ENCODE assay signal across 1 cellular context in the genomic region with DNA sequence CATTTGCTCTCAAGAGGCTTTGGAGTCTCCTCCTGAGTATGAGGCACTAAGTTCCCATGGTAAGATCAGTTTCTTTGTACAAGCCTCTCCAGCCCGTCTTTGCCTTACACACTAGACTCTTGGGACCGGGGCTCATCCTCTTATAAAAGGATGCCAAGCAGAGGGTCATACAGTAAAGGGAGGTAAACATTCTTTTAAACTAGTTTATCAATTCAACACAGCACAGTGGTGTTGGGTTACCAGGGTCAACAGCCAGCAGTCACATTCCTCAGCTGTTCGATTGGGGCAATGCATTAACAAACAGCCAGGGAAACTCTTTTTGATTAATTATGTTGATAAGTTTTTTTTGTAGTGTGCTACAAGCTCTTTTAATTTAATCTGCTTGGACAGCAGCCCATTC.
TF ChIP-seq lines count a peak whose summit lies in the region.

No MANE protein-coding gene starts in this region.

TF ChIP-seq in HepG2, 621 proteins besides CTCF, POLR2A, EP300 and RAD21 (continued from another document and continues in another):
- TF ChIP-seq, protein P1, sequence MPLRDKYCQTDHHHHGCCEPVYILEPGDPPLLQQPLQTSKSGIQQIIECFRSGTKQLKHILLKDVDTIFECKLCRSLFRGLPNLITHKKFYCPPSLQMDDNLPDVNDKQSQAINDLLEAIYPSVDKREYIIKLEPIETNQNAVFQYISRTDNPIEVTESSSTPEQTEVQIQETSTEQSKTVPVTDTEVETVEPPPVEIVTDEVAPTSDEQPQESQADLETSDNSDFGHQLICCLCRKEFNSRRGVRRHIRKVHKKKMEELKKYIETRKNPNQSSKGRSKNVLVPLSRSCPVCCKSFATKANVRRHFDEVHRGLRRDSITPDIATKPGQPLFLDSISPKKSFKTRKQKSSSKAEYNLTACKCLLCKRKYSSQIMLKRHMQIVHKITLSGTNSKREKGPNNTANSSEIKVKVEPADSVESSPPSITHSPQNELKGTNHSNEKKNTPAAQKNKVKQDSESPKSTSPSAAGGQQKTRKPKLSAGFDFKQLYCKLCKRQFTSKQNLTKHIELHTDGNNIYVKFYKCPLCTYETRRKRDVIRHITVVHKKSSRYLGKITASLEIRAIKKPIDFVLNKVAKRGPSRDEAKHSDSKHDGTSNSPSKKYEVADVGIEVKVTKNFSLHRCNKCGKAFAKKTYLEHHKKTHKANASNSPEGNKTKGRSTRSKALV (CRISPR knock-in tag; IDR thresholded peaks at IDR 0.05) = no peak
- TF ChIP-seq NCOA1 (CRISPR knock-in tag; IDR thresholded peaks at IDR 0.05) (no peak), SMARCC2 (IDR thresholded peaks at IDR 0.05) (no peak), ZNF251 (CRISPR knock-in tag; IDR thresholded peaks at IDR 0.05) (no peak), FOXO1 (CRISPR knock-in tag; IDR thresholded peaks at IDR 0.05) (0 out of 2 replicates have a peak, but pooled peaks have one; percentile 15), GZF1 (CRISPR knock-in tag; IDR thresholded peaks at IDR 0.05) (no peak), SSRP1 (CRISPR knock-in tag; IDR thresholded peaks at IDR 0.05) (no peak), CC2D1A (CRISPR knock-in tag; IDR thresholded peaks at IDR 0.05) (no peak), ZNF567 (CRISPR knock-in tag; IDR thresholded peaks at IDR 0.05; ENCODE audit: borderline replicate concordance) (no peak), ZNF768 (CRISPR knock-in tag; IDR thresholded peaks at IDR 0.05) (no peak), ZSCAN31 (CRISPR knock-in tag; IDR thresholded peaks at IDR 0.05; ENCODE audit: low read depth) (no peak), ZNF644 (CRISPR knock-in tag; IDR thresholded peaks at IDR 0.05; ENCODE audit: low read depth) (no peak), ZKSCAN5 (CRISPR knock-in tag; IDR thresholded peaks at IDR 0.05) (no peak), POLR2AphosphoS2 (IDR thresholded peaks at IDR 0.05; ENCODE audit: low read depth, low read length) (no peak), CHCHD3 (CRISPR knock-in tag; IDR thresholded peaks at IDR 0.05) (no peak), ZZZ3 (CRISPR knock-in tag; IDR thresholded peaks at IDR 0.05; ENCODE audit: borderline replicate concordance) (no peak), MATR3 (CRISPR knock-in tag; IDR thresholded peaks at IDR 0.05) (no peak), SRSF4 (IDR thresholded peaks at IDR 0.05; ENCODE audit: low read depth, low read length, poor library complexity, severe bottlenecking) (no peak), SIX4 (CRISPR knock-in tag; IDR thresholded peaks at IDR 0.05) (peak; percentile 82; the same call in 1 of the 2 replicates), ONECUT2 (CRISPR knock-in tag; IDR thresholded peaks at IDR 0.05) (no peak), TOPORS (CRISPR knock-in tag; IDR thresholded peaks at IDR 0.05) (no peak), NR1H2 (CRISPR knock-in tag; IDR thresholded peaks at IDR 0.05; ENCODE audit: borderline replicate concordance, low read depth) (no peak), BORCS8-MEF2B (CRISPR knock-in tag; IDR thresholded peaks at IDR 0.05) (no peak), FOXP1 (IDR thresholded peaks at IDR 0.05) (no peak), FOXP1 (CRISPR knock-in tag; IDR thresholded peaks at IDR 0.05) (peak; percentile 33; the same call in 1 of the 2 replicates), ZNF263 (CRISPR knock-in tag; IDR thresholded peaks at IDR 0.05) (no peak), ZNF7 (CRISPR knock-in tag; IDR thresholded peaks at IDR 0.05) (peak; percentile 70; the same call in 1 of the 2 replicates), RFXAP (CRISPR knock-in tag; IDR thresholded peaks at IDR 0.05; ENCODE audit: borderline replicate concordance) (no peak), HNRNPUL1 (IDR thresholded peaks at IDR 0.05; ENCODE audit: low read depth, low read length) (no peak), ZNF614 (CRISPR knock-in tag; IDR thresholded peaks at IDR 0.05; ENCODE audit: borderline replicate concordance) (no peak), ZNF652 (CRISPR knock-in tag; IDR thresholded peaks at IDR 0.05; ENCODE audit: borderline replicate concordance, low read depth) (no peak), RNF2 (conservative IDR thresholded peaks at IDR 0.05; ENCODE audit: low read depth) (no peak), NFIB (CRISPR knock-in tag; IDR thresholded peaks at IDR 0.05; ENCODE audit: borderline replicate concordance) (no peak), ZNF253 (CRISPR knock-in tag; IDR thresholded peaks at IDR 0.05; ENCODE audit: borderline replicate concordance) (no peak), GLI4 (CRISPR knock-in tag; IDR thresholded peaks at IDR 0.05; ENCODE audit: borderline replicate concordance) (no peak), POLR2G (IDR thresholded peaks at IDR 0.05; ENCODE audit: low read depth, low read length) (no peak), SKI (IDR thresholded peaks at IDR 0.05; ENCODE audit: partially characterized antibody) (no peak), TEAD3 (CRISPR knock-in tag; optimal IDR thresholded peaks at IDR 0.05; ENCODE audit: borderline replicate concordance) (peak; percentile 14), NFE2L1 (CRISPR knock-in tag; IDR thresholded peaks at IDR 0.05; ENCODE audit: borderline replicate concordance) (no peak), ZNF24 (IDR thresholded peaks at IDR 0.05) (no peak), PTBP1 (IDR thresholded peaks at IDR 0.05; ENCODE audit: low read depth, low read length, poor library complexity, severe bottlenecking) (no peak), MIER2 (CRISPR knock-in tag; IDR thresholded peaks at IDR 0.05) (no peak), MEF2D (CRISPR knock-in tag; IDR thresholded peaks at IDR 0.05) (no peak)
- TF ChIP-seq, protein P2, sequence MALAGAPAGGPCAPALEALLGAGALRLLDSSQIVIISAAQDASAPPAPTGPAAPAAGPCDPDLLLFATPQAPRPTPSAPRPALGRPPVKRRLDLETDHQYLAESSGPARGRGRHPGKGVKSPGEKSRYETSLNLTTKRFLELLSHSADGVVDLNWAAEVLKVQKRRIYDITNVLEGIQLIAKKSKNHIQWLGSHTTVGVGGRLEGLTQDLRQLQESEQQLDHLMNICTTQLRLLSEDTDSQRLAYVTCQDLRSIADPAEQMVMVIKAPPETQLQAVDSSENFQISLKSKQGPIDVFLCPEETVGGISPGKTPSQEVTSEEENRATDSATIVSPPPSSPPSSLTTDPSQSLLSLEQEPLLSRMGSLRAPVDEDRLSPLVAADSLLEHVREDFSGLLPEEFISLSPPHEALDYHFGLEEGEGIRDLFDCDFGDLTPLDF (CRISPR knock-in tag; IDR thresholded peaks at IDR 0.05) = no peak
- TF ChIP-seq, protein P3, sequence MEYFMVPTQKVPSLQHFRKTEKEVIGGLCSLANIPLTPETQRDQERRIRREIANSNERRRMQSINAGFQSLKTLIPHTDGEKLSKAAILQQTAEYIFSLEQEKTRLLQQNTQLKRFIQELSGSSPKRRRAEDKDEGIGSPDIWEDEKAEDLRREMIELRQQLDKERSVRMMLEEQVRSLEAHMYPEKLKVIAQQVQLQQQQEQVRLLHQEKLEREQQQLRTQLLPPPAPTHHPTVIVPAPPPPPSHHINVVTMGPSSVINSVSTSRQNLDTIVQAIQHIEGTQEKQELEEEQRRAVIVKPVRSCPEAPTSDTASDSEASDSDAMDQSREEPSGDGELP (IDR thresholded peaks at IDR 0.05; ENCODE audit: borderline replicate concordance, low read depth) = peak; percentile 44; the same call in 1 of the 2 replicates
- TF ChIP-seq, protein P4, sequence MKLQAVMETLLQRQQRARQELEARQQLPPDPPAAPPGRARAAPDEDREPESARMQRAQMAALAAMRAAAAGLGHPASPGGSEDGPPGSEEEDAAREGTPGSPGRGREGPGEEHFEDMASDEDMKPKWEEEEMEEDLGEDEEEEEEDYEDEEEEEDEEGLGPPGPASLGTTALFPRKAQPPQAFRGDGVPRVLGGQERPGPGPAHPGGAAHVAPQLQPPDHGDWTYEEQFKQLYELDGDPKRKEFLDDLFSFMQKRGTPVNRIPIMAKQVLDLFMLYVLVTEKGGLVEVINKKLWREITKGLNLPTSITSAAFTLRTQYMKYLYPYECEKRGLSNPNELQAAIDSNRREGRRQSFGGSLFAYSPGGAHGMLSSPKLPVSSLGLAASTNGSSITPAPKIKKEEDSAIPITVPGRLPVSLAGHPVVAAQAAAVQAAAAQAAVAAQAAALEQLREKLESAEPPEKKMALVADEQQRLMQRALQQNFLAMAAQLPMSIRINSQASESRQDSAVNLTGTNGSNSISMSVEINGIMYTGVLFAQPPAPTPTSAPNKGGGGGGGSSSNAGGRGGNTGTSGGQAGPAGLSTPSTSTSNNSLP (IDR thresholded peaks at IDR 0.05; ENCODE audit: low read depth, low read length) = peak; percentile 35; the same call in 1 of the 2 replicates
- TF ChIP-seq, protein P5, sequence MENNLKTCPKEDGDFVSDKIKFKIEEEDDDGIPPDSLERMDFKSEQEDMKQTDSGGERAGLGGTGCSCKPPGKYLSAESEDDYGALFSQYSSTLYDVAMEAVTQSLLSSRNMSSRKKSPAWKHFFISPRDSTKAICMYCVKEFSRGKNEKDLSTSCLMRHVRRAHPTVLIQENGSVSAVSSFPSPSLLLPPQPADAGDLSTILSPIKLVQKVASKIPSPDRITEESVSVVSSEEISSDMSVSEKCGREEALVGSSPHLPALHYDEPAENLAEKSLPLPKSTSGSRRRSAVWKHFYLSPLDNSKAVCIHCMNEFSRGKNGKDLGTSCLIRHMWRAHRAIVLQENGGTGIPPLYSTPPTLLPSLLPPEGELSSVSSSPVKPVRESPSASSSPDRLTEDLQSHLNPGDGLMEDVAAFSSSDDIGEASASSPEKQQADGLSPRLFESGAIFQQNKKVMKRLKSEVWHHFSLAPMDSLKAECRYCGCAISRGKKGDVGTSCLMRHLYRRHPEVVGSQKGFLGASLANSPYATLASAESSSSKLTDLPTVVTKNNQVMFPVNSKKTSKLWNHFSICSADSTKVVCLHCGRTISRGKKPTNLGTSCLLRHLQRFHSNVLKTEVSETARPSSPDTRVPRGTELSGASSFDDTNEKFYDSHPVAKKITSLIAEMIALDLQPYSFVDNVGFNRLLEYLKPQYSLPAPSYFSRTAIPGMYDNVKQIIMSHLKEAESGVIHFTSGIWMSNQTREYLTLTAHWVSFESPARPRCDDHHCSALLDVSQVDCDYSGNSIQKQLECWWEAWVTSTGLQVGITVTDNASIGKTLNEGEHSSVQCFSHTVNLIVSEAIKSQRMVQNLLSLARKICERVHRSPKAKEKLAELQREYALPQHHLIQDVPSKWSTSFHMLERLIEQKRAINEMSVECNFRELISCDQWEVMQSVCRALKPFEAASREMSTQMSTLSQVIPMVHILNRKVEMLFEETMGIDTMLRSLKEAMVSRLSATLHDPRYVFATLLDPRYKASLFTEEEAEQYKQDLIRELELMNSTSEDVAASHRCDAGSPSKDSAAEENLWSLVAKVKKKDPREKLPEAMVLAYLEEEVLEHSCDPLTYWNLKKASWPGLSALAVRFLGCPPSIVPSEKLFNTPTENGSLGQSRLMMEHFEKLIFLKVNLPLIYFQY (CRISPR knock-in tag; IDR thresholded peaks at IDR 0.05; ENCODE audit: borderline replicate concordance) = no peak
- TF ChIP-seq, protein P6, sequence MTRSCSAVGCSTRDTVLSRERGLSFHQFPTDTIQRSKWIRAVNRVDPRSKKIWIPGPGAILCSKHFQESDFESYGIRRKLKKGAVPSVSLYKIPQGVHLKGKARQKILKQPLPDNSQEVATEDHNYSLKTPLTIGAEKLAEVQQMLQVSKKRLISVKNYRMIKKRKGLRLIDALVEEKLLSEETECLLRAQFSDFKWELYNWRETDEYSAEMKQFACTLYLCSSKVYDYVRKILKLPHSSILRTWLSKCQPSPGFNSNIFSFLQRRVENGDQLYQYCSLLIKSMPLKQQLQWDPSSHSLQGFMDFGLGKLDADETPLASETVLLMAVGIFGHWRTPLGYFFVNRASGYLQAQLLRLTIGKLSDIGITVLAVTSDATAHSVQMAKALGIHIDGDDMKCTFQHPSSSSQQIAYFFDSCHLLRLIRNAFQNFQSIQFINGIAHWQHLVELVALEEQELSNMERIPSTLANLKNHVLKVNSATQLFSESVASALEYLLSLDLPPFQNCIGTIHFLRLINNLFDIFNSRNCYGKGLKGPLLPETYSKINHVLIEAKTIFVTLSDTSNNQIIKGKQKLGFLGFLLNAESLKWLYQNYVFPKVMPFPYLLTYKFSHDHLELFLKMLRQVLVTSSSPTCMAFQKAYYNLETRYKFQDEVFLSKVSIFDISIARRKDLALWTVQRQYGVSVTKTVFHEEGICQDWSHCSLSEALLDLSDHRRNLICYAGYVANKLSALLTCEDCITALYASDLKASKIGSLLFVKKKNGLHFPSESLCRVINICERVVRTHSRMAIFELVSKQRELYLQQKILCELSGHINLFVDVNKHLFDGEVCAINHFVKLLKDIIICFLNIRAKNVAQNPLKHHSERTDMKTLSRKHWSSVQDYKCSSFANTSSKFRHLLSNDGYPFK (CRISPR knock-in tag; IDR thresholded peaks at IDR 0.05; ENCODE audit: borderline replicate concordance) = no peak
- TF ChIP-seq, protein P7, sequence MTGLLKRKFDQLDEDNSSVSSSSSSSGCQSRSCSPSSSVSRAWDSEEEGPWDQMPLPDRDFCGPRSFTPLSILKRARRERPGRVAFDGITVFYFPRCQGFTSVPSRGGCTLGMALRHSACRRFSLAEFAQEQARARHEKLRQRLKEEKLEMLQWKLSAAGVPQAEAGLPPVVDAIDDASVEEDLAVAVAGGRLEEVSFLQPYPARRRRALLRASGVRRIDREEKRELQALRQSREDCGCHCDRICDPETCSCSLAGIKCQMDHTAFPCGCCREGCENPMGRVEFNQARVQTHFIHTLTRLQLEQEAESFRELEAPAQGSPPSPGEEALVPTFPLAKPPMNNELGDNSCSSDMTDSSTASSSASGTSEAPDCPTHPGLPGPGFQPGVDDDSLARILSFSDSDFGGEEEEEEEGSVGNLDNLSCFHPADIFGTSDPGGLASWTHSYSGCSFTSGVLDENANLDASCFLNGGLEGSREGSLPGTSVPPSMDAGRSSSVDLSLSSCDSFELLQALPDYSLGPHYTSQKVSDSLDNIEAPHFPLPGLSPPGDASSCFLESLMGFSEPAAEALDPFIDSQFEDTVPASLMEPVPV (CRISPR knock-in tag; IDR thresholded peaks at IDR 0.05) = no peak
- TF ChIP-seq, protein P8, sequence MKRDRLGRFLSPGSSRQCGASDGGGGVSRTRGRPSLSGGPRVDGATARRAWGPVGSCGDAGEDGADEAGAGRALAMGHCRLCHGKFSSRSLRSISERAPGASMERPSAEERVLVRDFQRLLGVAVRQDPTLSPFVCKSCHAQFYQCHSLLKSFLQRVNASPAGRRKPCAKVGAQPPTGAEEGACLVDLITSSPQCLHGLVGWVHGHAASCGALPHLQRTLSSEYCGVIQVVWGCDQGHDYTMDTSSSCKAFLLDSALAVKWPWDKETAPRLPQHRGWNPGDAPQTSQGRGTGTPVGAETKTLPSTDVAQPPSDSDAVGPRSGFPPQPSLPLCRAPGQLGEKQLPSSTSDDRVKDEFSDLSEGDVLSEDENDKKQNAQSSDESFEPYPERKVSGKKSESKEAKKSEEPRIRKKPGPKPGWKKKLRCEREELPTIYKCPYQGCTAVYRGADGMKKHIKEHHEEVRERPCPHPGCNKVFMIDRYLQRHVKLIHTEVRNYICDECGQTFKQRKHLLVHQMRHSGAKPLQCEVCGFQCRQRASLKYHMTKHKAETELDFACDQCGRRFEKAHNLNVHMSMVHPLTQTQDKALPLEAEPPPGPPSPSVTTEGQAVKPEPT (CRISPR knock-in tag; IDR thresholded peaks at IDR 0.05; ENCODE audit: low read depth) = no peak
- TF ChIP-seq, protein P9, sequence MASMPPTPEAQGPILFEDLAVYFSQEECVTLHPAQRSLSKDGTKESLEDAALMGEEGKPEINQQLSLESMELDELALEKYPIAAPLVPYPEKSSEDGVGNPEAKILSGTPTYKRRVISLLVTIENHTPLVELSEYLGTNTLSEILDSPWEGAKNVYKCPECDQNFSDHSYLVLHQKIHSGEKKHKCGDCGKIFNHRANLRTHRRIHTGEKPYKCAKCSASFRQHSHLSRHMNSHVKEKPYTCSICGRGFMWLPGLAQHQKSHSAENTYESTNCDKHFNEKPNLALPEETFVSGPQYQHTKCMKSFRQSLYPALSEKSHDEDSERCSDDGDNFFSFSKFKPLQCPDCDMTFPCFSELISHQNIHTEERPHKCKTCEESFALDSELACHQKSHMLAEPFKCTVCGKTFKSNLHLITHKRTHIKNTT (CRISPR knock-in tag; IDR thresholded peaks at IDR 0.05) = no peak
